In the genomic region with DNA sequence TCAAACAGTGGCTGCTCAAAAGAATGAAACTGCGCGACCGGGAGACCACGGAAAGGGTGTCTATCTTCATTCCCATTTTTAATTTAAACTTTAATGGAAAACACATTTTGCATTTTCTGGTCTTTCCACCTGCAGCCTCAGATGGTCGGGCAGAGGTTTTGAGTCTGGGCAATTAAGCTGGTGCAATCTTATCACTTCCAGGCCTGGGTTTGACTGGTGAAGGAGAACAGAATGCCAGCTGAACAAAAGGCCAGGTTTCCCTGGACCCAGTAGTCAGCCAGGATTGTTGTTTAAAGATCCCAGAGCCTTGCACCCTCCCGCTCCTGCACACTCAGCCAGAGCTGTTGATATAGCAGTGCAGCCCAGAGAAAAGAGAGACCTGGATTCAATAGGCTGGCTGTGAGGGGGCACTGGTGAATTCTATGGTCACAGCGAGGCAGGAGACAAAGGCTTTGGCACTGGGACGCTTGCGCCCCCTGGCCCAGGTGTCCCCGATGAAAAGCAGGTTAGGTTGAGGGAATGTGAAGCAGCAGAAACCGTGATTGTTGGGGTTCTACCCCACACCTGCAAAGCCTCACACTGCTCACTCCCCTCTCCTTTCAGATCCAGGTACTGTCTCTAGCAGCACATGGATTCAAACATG, we compare ENCODE assay signal across 1 cellular context.
TF ChIP-seq lines count a peak whose summit lies in the region.

No MANE protein-coding gene starts in this region.

TF ChIP-seq in HepG2, 621 proteins besides CTCF, POLR2A, EP300 and RAD21:
- TF ChIP-seq FOXP1 (IDR thresholded peaks at IDR 0.05) (no peak), FOXP1 (CRISPR knock-in tag; IDR thresholded peaks at IDR 0.05) (no peak), MYNN (CRISPR knock-in tag; IDR thresholded peaks at IDR 0.05; ENCODE audit: low read depth) (no peak), MNT (IDR thresholded peaks at IDR 0.05) (no peak), BHLHE40 (IDR thresholded peaks at IDR 0.05; ENCODE audit: low read length) (no peak), ZNF329 (CRISPR knock-in tag; IDR thresholded peaks at IDR 0.05; ENCODE audit: low read depth) (no peak), ZNF503 (CRISPR knock-in tag; IDR thresholded peaks at IDR 0.05) (no peak), SUZ12 (IDR thresholded peaks at IDR 0.05; ENCODE audit: low read depth, low read length) (no peak), NFYC (CRISPR knock-in tag; IDR thresholded peaks at IDR 0.05) (no peak), SRSF4 (IDR thresholded peaks at IDR 0.05; ENCODE audit: low read depth, low read length, poor library complexity, severe bottlenecking) (no peak), ZNF766 (CRISPR knock-in tag; IDR thresholded peaks at IDR 0.05; ENCODE audit: borderline replicate concordance) (no peak), TBP (CRISPR knock-in tag; IDR thresholded peaks at IDR 0.05) (no peak), CREBL2 (CRISPR knock-in tag; IDR thresholded peaks at IDR 0.05; ENCODE audit: borderline replicate concordance) (no peak), KLF12 (CRISPR knock-in tag; IDR thresholded peaks at IDR 0.05; ENCODE audit: borderline replicate concordance) (no peak), ZBTB42 (CRISPR knock-in tag; IDR thresholded peaks at IDR 0.05) (no peak)
- TF ChIP-seq, protein P1, sequence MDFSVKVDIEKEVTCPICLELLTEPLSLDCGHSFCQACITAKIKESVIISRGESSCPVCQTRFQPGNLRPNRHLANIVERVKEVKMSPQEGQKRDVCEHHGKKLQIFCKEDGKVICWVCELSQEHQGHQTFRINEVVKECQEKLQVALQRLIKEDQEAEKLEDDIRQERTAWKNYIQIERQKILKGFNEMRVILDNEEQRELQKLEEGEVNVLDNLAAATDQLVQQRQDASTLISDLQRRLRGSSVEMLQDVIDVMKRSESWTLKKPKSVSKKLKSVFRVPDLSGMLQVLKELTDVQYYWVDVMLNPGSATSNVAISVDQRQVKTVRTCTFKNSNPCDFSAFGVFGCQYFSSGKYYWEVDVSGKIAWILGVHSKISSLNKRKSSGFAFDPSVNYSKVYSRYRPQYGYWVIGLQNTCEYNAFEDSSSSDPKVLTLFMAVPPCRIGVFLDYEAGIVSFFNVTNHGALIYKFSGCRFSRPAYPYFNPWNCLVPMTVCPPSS (IDR thresholded peaks at IDR 0.05): no peak
- TF ChIP-seq, protein P2, sequence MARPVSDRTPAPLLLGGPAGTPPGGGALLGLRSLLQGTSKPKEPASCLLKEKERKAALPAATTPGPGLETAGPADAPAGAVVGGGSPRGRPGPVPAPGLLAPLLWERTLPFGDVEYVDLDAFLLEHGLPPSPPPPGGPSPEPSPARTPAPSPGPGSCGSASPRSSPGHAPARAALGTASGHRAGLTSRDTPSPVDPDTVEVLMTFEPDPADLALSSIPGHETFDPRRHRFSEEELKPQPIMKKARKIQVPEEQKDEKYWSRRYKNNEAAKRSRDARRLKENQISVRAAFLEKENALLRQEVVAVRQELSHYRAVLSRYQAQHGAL (CRISPR knock-in tag; IDR thresholded peaks at IDR 0.05; ENCODE audit: not compliant biosample characterization): no peak
- TF ChIP-seq, protein P3, sequence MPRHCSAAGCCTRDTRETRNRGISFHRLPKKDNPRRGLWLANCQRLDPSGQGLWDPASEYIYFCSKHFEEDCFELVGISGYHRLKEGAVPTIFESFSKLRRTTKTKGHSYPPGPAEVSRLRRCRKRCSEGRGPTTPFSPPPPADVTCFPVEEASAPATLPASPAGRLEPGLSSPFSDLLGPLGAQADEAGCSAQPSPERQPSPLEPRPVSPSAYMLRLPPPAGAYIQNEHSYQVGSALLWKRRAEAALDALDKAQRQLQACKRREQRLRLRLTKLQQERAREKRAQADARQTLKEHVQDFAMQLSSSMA (CRISPR knock-in tag; IDR thresholded peaks at IDR 0.05): no peak
